In the genomic region with DNA sequence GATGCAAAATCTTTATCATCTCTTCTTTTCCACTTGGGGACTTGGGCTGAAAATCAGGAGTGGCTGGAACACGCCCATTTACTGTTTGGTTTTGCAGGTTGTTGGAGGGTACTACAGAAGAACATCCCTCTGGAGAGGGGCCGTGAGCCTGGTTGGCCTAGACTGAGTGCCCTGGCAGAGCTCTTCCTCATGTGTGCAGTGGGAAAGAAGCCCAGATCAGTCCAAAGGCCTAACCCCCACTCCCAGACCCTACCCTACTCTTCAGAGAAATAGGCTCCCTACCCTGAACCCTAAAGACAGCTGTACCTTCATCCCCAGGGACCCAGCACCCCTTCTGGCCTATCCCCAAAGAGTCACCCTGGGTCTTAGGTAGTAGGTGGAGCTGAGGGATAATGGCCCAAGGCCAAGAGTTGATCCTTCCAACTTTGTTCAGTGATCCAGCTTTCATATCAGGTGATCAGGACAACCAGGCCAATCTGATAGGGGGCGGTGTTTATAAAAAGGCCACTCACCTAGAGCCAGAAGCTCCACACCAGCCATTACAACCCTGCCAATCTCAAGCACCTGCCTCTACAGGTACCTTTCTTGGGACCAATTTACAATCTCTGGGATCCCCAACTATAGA, we compare ENCODE assay signal across 26 cellular contexts. TPM values are rescaled to one million over a fixed set of nuclear protein-coding genes. Genes with fewer than 3 reads are reported as not detected.
A peak's percentile ranks its signal among the peaks of the same experiment; 100 is the strongest.
DNase-seq lines count a peak whose midpoint lies in the region; ATAC-seq, FAIRE-seq and TF ChIP-seq lines count a peak whose summit lies in the region.
"Had no signal": no experiment of that assay in that cellular context is flagged by ENCODE, and none has a peak within 500 bp of the region (broad histone marks: within the 10 kb centered on the region; RNA-seq: fewer than 3 reads in every experiment).

A gene with protein sequence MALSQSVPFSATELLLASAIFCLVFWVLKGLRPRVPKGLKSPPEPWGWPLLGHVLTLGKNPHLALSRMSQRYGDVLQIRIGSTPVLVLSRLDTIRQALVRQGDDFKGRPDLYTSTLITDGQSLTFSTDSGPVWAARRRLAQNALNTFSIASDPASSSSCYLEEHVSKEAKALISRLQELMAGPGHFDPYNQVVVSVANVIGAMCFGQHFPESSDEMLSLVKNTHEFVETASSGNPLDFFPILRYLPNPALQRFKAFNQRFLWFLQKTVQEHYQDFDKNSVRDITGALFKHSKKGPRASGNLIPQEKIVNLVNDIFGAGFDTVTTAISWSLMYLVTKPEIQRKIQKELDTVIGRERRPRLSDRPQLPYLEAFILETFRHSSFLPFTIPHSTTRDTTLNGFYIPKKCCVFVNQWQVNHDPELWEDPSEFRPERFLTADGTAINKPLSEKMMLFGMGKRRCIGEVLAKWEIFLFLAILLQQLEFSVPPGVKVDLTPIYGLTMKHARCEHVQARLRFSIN (plus strand): TSS at position 524 of the 625 bp plus-strand sequence. CDS start 894 bp downstream, outside the sequence.

- WGBS in liver: 42% methylated on average over 3 of the region's 3 CpGs
- WGBS in HepG2 (ENCODE audit: low lambda C conversion rate): 78% methylated on average over 3 of the region's 3 CpGs

- no peaks in the 10 kb centered on the region for H3F3A ChIP-seq in OCI-LY1 (ENCODE audit: insufficient read depth, low read length)

- no peak within 1 kb of the TSS for H3K9ac ChIP-seq in liver (ENCODE audit: low read depth in 1 of 2, low read length in 2 of 2)
- no peak within 1 kb of the TSS for H3K9ac ChIP-seq in HepG2 (ENCODE audit: insufficient read depth, low read depth, low read length)
- no peak within 1 kb of the TSS for H3K9ac ChIP-seq in OCI-LY1 (ENCODE audit: low read length)
- no peak within 1 kb of the TSS for H3K9ac ChIP-seq in Karpas-422 (ENCODE audit: low read length)
- H3K9ac ChIP-seq: BLaER1 treated with 17β-estradiol and CSF1 and Interleukin-3, amounts not matched to agents 10 nM and 100 nM had no signal

- CTCF ChIA-PET in HepG2 (lab: Yijun Ruan, JAX; ENCODE audit: low intra/inter-chr PET ratio, low total read pairs): no interaction called here

- TF ChIP-seq EP300 in HepG2 (IDR thresholded peaks at IDR 0.05; ENCODE audit: low read depth in 2 of 2, low read length in 2 of 2) (no peak), HepG2 (CRISPR knock-in tag; IDR thresholded peaks at IDR 0.05; ENCODE audit: borderline replicate concordance) (no peak)

- H3K4me3 ChIP-seq in liver (ENCODE audit: low read depth in 1 of 3, low read length in 3 of 3) (peak within 1 kb of the TSS in 1 of 3 donors; percentile 41), HepG2 (replicated peaks in 1 of 3; ENCODE audit: insufficient read depth in 1 of 3, low read depth in 2 of 3, low read length in 3 of 3) (no peak within 1 kb of the TSS), OCI-LY1 (ENCODE audit: low read depth, low read length, poor library complexity, severe bottlenecking) (no peak within 1 kb of the TSS), Karpas-422 (ENCODE audit: low read length) (no peak within 1 kb of the TSS)
- H3K4me3 ChIP-seq: BLaER1 treated with 17β-estradiol and CSF1 and Interleukin-3, amounts not matched to agents 10 nM and 100 nM; GM23338; HAP-1 had no signal

- H3K79me2 ChIP-seq in HepG2 (ENCODE audit: insufficient read depth, low read length) (no peaks in the 10 kb centered on the region), OCI-LY1 (ENCODE audit: insufficient read depth, low read length) (no peaks in the 10 kb centered on the region), Karpas-422 (ENCODE audit: low read length) (no peaks in the 10 kb centered on the region)

- H3K27me3 ChIP-seq in liver (ENCODE audit: control insufficient read depth in 4 of 4, insufficient read depth in 4 of 4, low read length in 3 of 4) (no peaks in the 10 kb centered on the region), HepG2 (ENCODE audit: control insufficient read depth in 1 of 2, insufficient read depth in 2 of 2, low read length in 2 of 2) (no peaks in the 10 kb centered on the region; a peak in 1 of 5 replicates), OCI-LY1 (ENCODE audit: insufficient read depth, low read length) (peaks cover 16% of the 10 kb centered on the region), Karpas-422 (ENCODE audit: low read length) (no peaks in the 10 kb centered on the region)
- H3K27me3 ChIP-seq: BE2C; BLaER1 treated with 17β-estradiol and CSF1 and Interleukin-3, amounts not matched to agents 10 nM and 100 nM had no signal

- in situ Hi-C loops in HepG2 (cut with HindIII; ENCODE audit: extremely low pct_ligation_motif_present, low pct_unique_long_range_greater_than_20kb): no loop called here

- H3K27ac ChIP-seq in liver (ENCODE audit: low read depth in 1 of 2, low read length in 2 of 2) (peak within 1 kb of the TSS in 1 of 2 donors; percentile 23), HepG2 (ENCODE audit: extremely low read length, insufficient read depth, low read length) (no peak within 1 kb of the TSS), OCI-LY1 (ENCODE audit: low read depth, low read length, poor library complexity, severe bottlenecking) (no peak within 1 kb of the TSS), Karpas-422 (ENCODE audit: low read length) (no peak within 1 kb of the TSS)
- H3K27ac ChIP-seq: 22Rv1; BLaER1 treated with 17β-estradiol and CSF1 and Interleukin-3, amounts not matched to agents 10 nM and 100 nM had no signal

- H3K36me3 ChIP-seq in liver (ENCODE audit: control insufficient read depth in 4 of 4, insufficient read depth in 3 of 4, low read depth in 1 of 4, low read length in 3 of 4) (peaks cover 0 to 2% (median 0%) of the 10 kb centered on the region in 4 donors), HepG2 (replicated peaks in 1 of 2; ENCODE audit: control insufficient read depth in 1 of 2, insufficient read depth in 2 of 2, low read length in 2 of 2) (no peaks in the 10 kb centered on the region), OCI-LY1 (ENCODE audit: insufficient read depth, low read length) (no peaks in the 10 kb centered on the region), Karpas-422 (ENCODE audit: insufficient read depth, low read length) (no peaks in the 10 kb centered on the region)
- H3K36me3 ChIP-seq: BE2C; BLaER1 treated with 17β-estradiol and CSF1 and Interleukin-3, amounts not matched to agents 10 nM and 100 nM; HAP-1 had no signal

- H4K20me1 ChIP-seq in HepG2 (ENCODE audit: insufficient read depth, low read length): no peaks in the 10 kb centered on the region
- H4K20me1 ChIP-seq in OCI-LY1 (ENCODE audit: insufficient read depth, low read length): no peaks in the 10 kb centered on the region
- no peaks in the 10 kb centered on the region for H4K20me1 ChIP-seq in Karpas-422 (ENCODE audit: insufficient read depth, low read depth, low read length)
- H4K20me1 ChIP-seq: BLaER1 treated with 17β-estradiol and CSF1 and Interleukin-3, amounts not matched to agents 10 nM and 100 nM had no signal

- intact Hi-C loops in HepG2 (cut with micrococcal nuclease; ENCODE audit: unreplicated experiment): no loop called here

- H3K4me1 ChIP-seq in liver (ENCODE audit: control insufficient read depth in 4 of 4, insufficient read depth in 4 of 4, low read length in 3 of 4) (peaks cover 6 to 43% (median 30%) of the 10 kb centered on the region in 4 donors), HepG2 (ENCODE audit: insufficient read depth, low read length) (peaks cover 27% of the 10 kb centered on the region), OCI-LY1 (ENCODE audit: insufficient read depth, low read length, severe bottlenecking) (no peaks in the 10 kb centered on the region), Karpas-422 (ENCODE audit: low read length) (peaks cover 3% of the 10 kb centered on the region; the same call in 1 of the 2 replicates)
- H3K4me1 ChIP-seq: BE2C; BLaER1 treated with 17β-estradiol and CSF1 and Interleukin-3, amounts not matched to agents 10 nM and 100 nM; HAP-1 had no signal

- no TSS peak for BruUV-seq in HepG2 (replicated peaks; lab: Mats Ljungman, UMichigan)

- H3K9me3 ChIP-seq in liver (ENCODE audit: control insufficient read depth in 4 of 4, low read length in 3 of 4) (no peaks in the 10 kb centered on the region), HepG2 (ENCODE audit: low read length) (no peaks in the 10 kb centered on the region), OCI-LY1 (ENCODE audit: low read length) (no peaks in the 10 kb centered on the region), Karpas-422 (ENCODE audit: low read length) (no peaks in the 10 kb centered on the region)
- H3K9me3 ChIP-seq: BE2C, HAP-1 had no signal

- H2AFZ ChIP-seq in HepG2 (ENCODE audit: low read length): no peak within 1 kb of the TSS
- no peak within 1 kb of the TSS for H2AFZ ChIP-seq in OCI-LY1 (ENCODE audit: low read length)
- no peak within 1 kb of the TSS for H2AFZ ChIP-seq in Karpas-422 (ENCODE audit: low read length)
- H2AFZ ChIP-seq: GM23338 had no signal

- H3K9me2 ChIP-seq in OCI-LY1 (ENCODE audit: low read depth, low read length) (no peaks in the 10 kb centered on the region), Karpas-422 (replicated peaks; ENCODE audit: insufficient read depth, low read length) (no peaks in the 10 kb centered on the region)

- ATAC-seq in HepG2 (no peak), left lobe of liver (peak; percentile 78)
- ATAC-seq: GM23338 had no signal

- DNase-seq in HepG2 (ENCODE audit: low spot score) (no peak), left lobe of liver (ENCODE audit: low spot score) (peak; percentile 75), D721Med (ENCODE audit: insufficient read length, low spot score) (no peak), Karpas-422 (no peak)
- DNase-seq: AML-193; BE2C; CD4-positive, alpha-beta T cell; CD8-positive, alpha-beta memory T cell; DMS53; DMS79 treated with DMSO at 0.1 percent for 48 hours; GF-D8; HFFc6 had no signal

- peak in 1 of 2 donors; percentile 16 for TF ChIP-seq RAD21 in liver (IDR thresholded peaks at IDR 0.05)
- TF ChIP-seq RAD21 in HepG2 (CRISPR knock-in tag; IDR thresholded peaks at IDR 0.05): no peak

- POLR2A ChIA-PET in HepG2 (lab: Yijun Ruan, JAX): interaction anchor here (1.6 kb wide), 1 partner anchor 23 kb away, joined by 3 read pairs; a partner anchor contains a TSS

- no peak for TF ChIP-seq POLR2A in HepG2 (IDR thresholded peaks at IDR 0.05; ENCODE audit: insufficient read depth in 1 of 2, low read depth in 2 of 2, low read length in 2 of 2)

- TF ChIP-seq CTCF in liver (IDR thresholded peaks at IDR 0.05; ENCODE audit: low read depth, low read length, missing input control) (no peak), HepG2 (CRISPR knock-in tag; IDR thresholded peaks at IDR 0.05) (no peak), OCI-LY1 (IDR thresholded peaks at IDR 0.05; ENCODE audit: low read length) (0 out of 2 replicates have a peak, but pooled peaks have one; percentile 4), D721Med (IDR thresholded peaks at IDR 0.05; ENCODE audit: insufficient read depth, missing control alignments) (no peak)

- H3K4me2 ChIP-seq in HepG2 (ENCODE audit: low read depth, low read length): no peak within 1 kb of the TSS
- H3K4me2 ChIP-seq in OCI-LY1 (ENCODE audit: low read length): no peak within 1 kb of the TSS
- H3K4me2 ChIP-seq in Karpas-422 (ENCODE audit: low read depth, low read length, poor library complexity, severe bottlenecking): no peak within 1 kb of the TSS
- H3K4me2 ChIP-seq: BLaER1 treated with 17β-estradiol and CSF1 and Interleukin-3, amounts not matched to agents 10 nM and 100 nM; GM23338 had no signal

- no peak for FAIRE-seq in HepG2 (lab: Jason Lieb, UNC)
- FAIRE-seq in D721Med (lab: Jason Lieb, UNC): no peak
- FAIRE-seq: A204.1, GM12891, GM18507 had no signal

RNA-seq across cellular contexts. Expression of the gene that starts here (rescaled TPM):
- 10 to 100 TPM in 1 of 2 donors, not detected in 1; 32.5 TPM for total RNA-seq in liver
- polyA plus RNA-seq in liver: 10 to 100 TPM; 21.8 to 31.7 TPM
- total RNA-seq in HepG2 (2016; rRNA removed; fragmentation: Illumina TruSeq; extraction: Trizol): not detected in 2 replicates
- not detected in 2 replicates for total RNA-seq in HepG2 (2016; cell fraction: cytosol; rRNA removed; fragmentation: Illumina TruSeq; extraction: Trizol; ENCODE audit: low read depth)
- total RNA-seq in HepG2 (2016; cell fraction: insoluble cytoplasmic fraction; rRNA removed; fragmentation: Illumina TruSeq; extraction: Trizol): not detected in 2 replicates
- total RNA-seq in HepG2 (2016; cell fraction: membrane; rRNA removed; fragmentation: Illumina TruSeq; extraction: Trizol): not detected in 2 replicates
- not detected in 2 replicates for total RNA-seq in HepG2 (2016; cell fraction: nucleus; rRNA removed; fragmentation: Illumina TruSeq; extraction: Trizol)
- 0.07 and 0.09 TPM in 2 replicates for polyA plus RNA-seq in HepG2 (2011; rRNA removed)
- polyA plus RNA-seq in HepG2 (2011; cell fraction: cytosol; rRNA removed): 0.03 and 0.13 TPM in 2 replicates
- polyA plus RNA-seq in HepG2 (2011; cell fraction: nucleus; rRNA removed): 0.03 TPM in 1 of 2 replicates, not detected in the other
- 0.12 and 0.23 TPM in 2 replicates for polyA plus RNA-seq in HepG2 (2012)
- polyA plus RNA-seq in HepG2 (2016; cell fraction: cytosol; fragmentation: Illumina TruSeq; extraction: Trizol; ENCODE audit: low read depth): not detected in 2 replicates
- not detected in 2 replicates for polyA plus RNA-seq in HepG2 (2016; cell fraction: insoluble cytoplasmic fraction; fragmentation: Illumina TruSeq; extraction: Trizol; ENCODE audit: low read depth)
- not detected in 2 replicates for polyA plus RNA-seq in HepG2 (2016; cell fraction: membrane; fragmentation: Illumina TruSeq; extraction: Trizol; ENCODE audit: low read depth)
- not detected in 2 replicates for polyA plus RNA-seq in HepG2 (2016; cell fraction: nucleus; fragmentation: Illumina TruSeq; extraction: Trizol; ENCODE audit: insufficient read depth, low read depth)
- 0.05 TPM in 1 of 2 replicates, not detected in the other for polyA minus RNA-seq in HepG2 (2011; rRNA and poly(A)+ RNA removed; ENCODE audit: low replicate concordance)
- polyA minus RNA-seq in HepG2 (2011; cell fraction: cytosol; rRNA and poly(A)+ RNA removed): not detected in 2 replicates
- not detected in 2 replicates for polyA minus RNA-seq in HepG2 (2011; cell fraction: nucleus; rRNA and poly(A)+ RNA removed)
- total RNA-seq in left lobe of liver: 120 TPM
- not detected in 2 replicates for total RNA-seq in Karpas-422 (2014; rRNA removed; shearing (Covaris generic); ENCODE audit: low replicate concordance)
- total RNA-seq: CD4-positive, alpha-beta T cell; CD8-positive, alpha-beta memory T cell; Daoy; G401; GM23338; H4; HFFc6 had no signal
- polyA plus RNA-seq: AG04450; CD14-positive monocyte; CD8-positive, alpha-beta memory T cell; GM23338 had no signal

Comparison
In these comparisons a context has a peak if more than half of its experiments do, and no peak if none do; other contexts are left out.
1. RNA of the gene that starts here (polyA plus RNA-seq): 21.8 to 31.7 TPM in liver; 0.03 to 0.23 TPM in HepG2; every median in the first group is over 10 times any median in the second.